ENCODE assay signal across 31 cellular contexts in the genomic region with DNA sequence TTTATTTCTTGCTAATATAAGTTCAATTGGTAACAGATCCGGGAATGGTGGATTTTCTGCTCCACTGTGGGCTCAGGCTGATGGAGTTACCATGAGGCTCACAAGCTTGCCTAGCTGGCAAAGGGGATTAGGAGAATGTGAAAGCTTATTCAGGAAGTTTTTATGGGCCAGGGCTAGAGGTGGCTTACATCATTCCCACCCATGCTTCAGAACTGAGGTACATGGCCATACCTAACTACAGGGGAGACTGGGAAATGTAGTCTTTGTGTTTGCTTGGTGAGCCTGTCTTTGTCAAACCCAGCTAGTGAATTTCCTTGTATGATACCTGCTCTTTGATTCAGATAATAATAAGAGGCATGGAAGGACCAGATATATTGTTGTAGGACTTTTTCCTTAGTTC.
DNase-seq lines count a peak whose midpoint lies in the region; ATAC-seq, FAIRE-seq and TF ChIP-seq lines count a peak whose summit lies in the region.
"Had no signal": no experiment of that assay in that cellular context is flagged by ENCODE, and none has a peak within 500 bp of the region (broad histone marks: within the 10 kb centered on the region; RNA-seq: fewer than 3 reads in every experiment).

No MANE protein-coding gene starts in this region.

- intact Hi-C loops in activated CD4-positive, alpha-beta T cell treated with anti-CD3 and anti-CD28 coated beads, Interleukin-2, amount 10 ng/mL, durations not matched to agents 24 days and 14 days (cut with micrococcal nuclease), result no loop called here

- H4K20me1 ChIP-seq in H1 (replicated peaks in 1 of 2; ENCODE audit: control insufficient read depth in 1 of 2, insufficient read depth in 2 of 2, low read length in 2 of 2), result peaks cover 0 to 1% of the 10 kb centered on the region in 2 experiments
- H4K20me1 ChIP-seq in MM.1S (ENCODE audit: insufficient read depth, low read length), result no peaks in the 10 kb centered on the region

- H4K5ac ChIP-seq in H1 (ENCODE audit: insufficient read length, low read depth, low read length), result no peak overlapping the region

- H3K56ac ChIP-seq in H1 (replicated peaks; ENCODE audit: insufficient read length, low read depth, low read length), result no peak overlapping the region

- no peaks in the 10 kb centered on the region for H3F3A ChIP-seq in MM.1S (ENCODE audit: insufficient read depth, low read length)

- no peak overlapping the region for H2BK20ac ChIP-seq in H1 (ENCODE audit: low read length)

- H2AK5ac ChIP-seq in H1 (ENCODE audit: low read depth, low read length), result no peak overlapping the region

- H3K23ac ChIP-seq in H1 (ENCODE audit: insufficient read length), result no peak overlapping the region

- TF ChIP-seq EP300 in H1 (IDR thresholded peaks at IDR 0.05; ENCODE audit: borderline replicate concordance in 1 of 2, low read depth in 2 of 2, low read length in 2 of 2), result no peak

- POLR2A ChIA-PET in activated CD4-positive, alpha-beta T cell treated with anti-CD3 and anti-CD28 coated beads, Interleukin-2, amount 10 ng/mL, durations not matched to agents 7 days and 5 days (lab: Charles Lee), result no interaction called here
- POLR2A ChIA-PET in CD8-positive, alpha-beta memory T cell (lab: Charles Lee), result no interaction called here
- POLR2A ChIA-PET in WTC11 (lab: Charles Lee) (no interaction called here), H1 (lab: Charles Lee; ENCODE audit: partially characterized antibody) (interaction anchor here (0.7 kb wide), 2 partner anchors 42 to 229 kb away, joined by 3 read pairs; no protein-coding TSS in a partner anchor)

- no peak overlapping the region for H3K4ac ChIP-seq in H1 (replicated peaks; ENCODE audit: insufficient read length, low read depth, low read length)

- H3K27ac Mint-ChIP-seq in activated CD4-positive, alpha-beta T cell treated with anti-CD3 and anti-CD28 coated beads, Interleukin-2, amount 10 ng/mL, durations not matched to agents 24 days and 14 days, result peak overlapping the region; percentile 82
- no peak overlapping the region for H3K27ac Mint-ChIP-seq in activated CD4-positive, alpha-beta T cell treated with anti-CD3 and anti-CD28 coated beads, Interleukin-2, amount 10 ng/mL, durations not matched to agents 7 days and 5 days
- H3K27ac Mint-ChIP-seq in CD8-positive, alpha-beta memory T cell, result peak overlapping the region in 7 of 8 donors; percentile 4 to 87 (median 71)
- H3K27ac Mint-ChIP-seq in WTC11, result no peak overlapping the region
- H3K27ac Mint-ChIP-seq in immature natural killer cell, result peak overlapping the region in 2 of 6 donors; percentile 20 to 60
- H3K27ac Mint-ChIP-seq: memory B cell; stimulated activated naive B cell treated with anti-CD40 and anti-IgM and Interleukin-4, amounts not matched to agents 10 μg/mL and 1 μg/mL and 100 μg/mL, for 72 hours had no signal

- H3K79me1 ChIP-seq in H1 (ENCODE audit: low read depth, low read length), result no peaks in the 10 kb centered on the region

- no peaks in the 10 kb centered on the region for H3K36me3 ChIP-seq in CD8-positive, alpha-beta memory T cell (ENCODE audit: insufficient read depth, low read length)
- peaks cover 0 to 2% (median 0%) of the 10 kb centered on the region in 4 experiments; a peak in 1 of 8 replicates for H3K36me3 ChIP-seq in H1 (ENCODE audit: control insufficient read depth in 2 of 4, insufficient read depth in 4 of 4, low read length in 3 of 4)
- no peaks in the 10 kb centered on the region for H3K36me3 ChIP-seq in MM.1S (replicated peaks; ENCODE audit: insufficient read depth, low read length)
- H3K36me3 ChIP-seq: brain microvascular endothelial cell had no signal

- H3K9me3 ChIP-seq in CD8-positive, alpha-beta memory T cell (ENCODE audit: low read length), result no peaks in the 10 kb centered on the region
- H3K9me3 ChIP-seq in H1 (ENCODE audit: insufficient read depth in 2 of 2, low read depth in 1 of 2, low read length in 1 of 2), result no peaks in the 10 kb centered on the region
- no peaks in the 10 kb centered on the region for H3K9me3 ChIP-seq in MM.1S (replicated peaks; ENCODE audit: insufficient read depth, low read length)
- H3K9me3 ChIP-seq: A549, esophagus muscularis mucosa, HAP-1, left lung, testis had no signal

- H4K8ac ChIP-seq in H1 (ENCODE audit: extremely low read depth, insufficient read depth, low read length), result no peak overlapping the region

- H3K27me3 ChIP-seq in CD8-positive, alpha-beta memory T cell (ENCODE audit: insufficient read depth, low read length, poor library complexity, severe bottlenecking), result no peaks in the 10 kb centered on the region
- no peaks in the 10 kb centered on the region for H3K27me3 ChIP-seq in H1 (replicated peaks in 1 of 4; ENCODE audit: control insufficient read depth in 3 of 4, extremely low read depth in 1 of 4, insufficient read depth in 3 of 4, low read length in 3 of 4)
- H3K27me3 ChIP-seq in MM.1S (replicated peaks; ENCODE audit: insufficient read depth, low read length), result no peaks in the 10 kb centered on the region
- H3K27me3 ChIP-seq: brain microvascular endothelial cell, esophagus muscularis mucosa, left lung, testis had no signal

- H3K4me1 Mint-ChIP-seq in activated CD4-positive, alpha-beta T cell treated with anti-CD3 and anti-CD28 coated beads, Interleukin-2, amount 10 ng/mL, durations not matched to agents 24 days and 14 days, result peaks cover 55% of the 10 kb centered on the region
- H3K4me1 Mint-ChIP-seq in activated CD4-positive, alpha-beta T cell treated with anti-CD3 and anti-CD28 coated beads, Interleukin-2, amount 10 ng/mL, durations not matched to agents 7 days and 5 days, result peaks cover 55% of the 10 kb centered on the region
- H3K4me1 Mint-ChIP-seq in CD8-positive, alpha-beta memory T cell, result peaks cover 47 to 68% (median 62%) of the 10 kb centered on the region in 3 donors
- peaks cover 16% of the 10 kb centered on the region for H3K4me1 Mint-ChIP-seq in WTC11
- H3K4me1 Mint-ChIP-seq in immature natural killer cell, result peaks cover 51 to 59% of the 10 kb centered on the region in 2 donors

- no peak for FAIRE-seq in H1 (lab: Jason Lieb, UNC)
- FAIRE-seq: A549, D721Med, endometrium, GM12891, HepG2 had no signal

- peaks cover 48% of the 10 kb centered on the region for H3K36me3 Mint-ChIP-seq in activated CD4-positive, alpha-beta T cell treated with anti-CD3 and anti-CD28 coated beads, Interleukin-2, amount 10 ng/mL, durations not matched to agents 24 days and 14 days (ENCODE audit: low read depth)
- H3K36me3 Mint-ChIP-seq in activated CD4-positive, alpha-beta T cell treated with anti-CD3 and anti-CD28 coated beads, Interleukin-2, amount 10 ng/mL, durations not matched to agents 7 days and 5 days (ENCODE audit: low read depth), result peaks cover 61% of the 10 kb centered on the region
- peaks cover 8 to 30% (median 23%) of the 10 kb centered on the region in 3 donors for H3K36me3 Mint-ChIP-seq in CD8-positive, alpha-beta memory T cell
- H3K36me3 Mint-ChIP-seq in WTC11 (no peaks in the 10 kb centered on the region), immature natural killer cell (peaks cover 13 to 26% (median 25%) of the 10 kb centered on the region in 3 donors)

- H2BK15ac ChIP-seq in H1 (ENCODE audit: low read length), result no peak overlapping the region

- WGBS in H1 (ENCODE audit: extremely low coverage in 1 of 2, insufficient coverage in 1 of 2, insufficient read length in 1 of 2, insufficient replicate concordance in 2 of 2, low coverage in 1 of 2, low lambda C conversion rate in 2 of 2, missing lambda C conversion rate in 1 of 2), 2 experiments, result 90% methylated on average over 1 of the region's 1 CpG; no CpG with 5 or more reads in 1 of the 2 experiments

- H3K4me3 Mint-ChIP-seq in activated CD4-positive, alpha-beta T cell treated with anti-CD3 and anti-CD28 coated beads, Interleukin-2, amount 10 ng/mL, durations not matched to agents 24 days and 14 days, result no peak overlapping the region
- H3K4me3 Mint-ChIP-seq in activated CD4-positive, alpha-beta T cell treated with anti-CD3 and anti-CD28 coated beads, Interleukin-2, amount 10 ng/mL, durations not matched to agents 7 days and 5 days, result no peak overlapping the region
- H3K4me3 Mint-ChIP-seq in CD8-positive, alpha-beta memory T cell, result peak overlapping the region in 2 of 7 donors; percentile 6 to 46
- H3K4me3 Mint-ChIP-seq in WTC11, result no peak overlapping the region
- H3K4me3 Mint-ChIP-seq in immature natural killer cell, result no peak overlapping the region
- H3K4me3 Mint-ChIP-seq: memory B cell; stimulated activated naive B cell treated with anti-CD40 and anti-IgM and Interleukin-4, amounts not matched to agents 10 μg/mL and 1 μg/mL and 100 μg/mL, for 72 hours had no signal

- DNase-seq in activated CD4-positive, alpha-beta T cell treated with anti-CD3 and anti-CD28 coated beads, Interleukin-2, amount 10 ng/mL, durations not matched to agents 24 days and 14 days, result no peak
- DNase-seq in activated CD4-positive, alpha-beta T cell treated with anti-CD3 and anti-CD28 coated beads, Interleukin-2, amount 10 ng/mL, durations not matched to agents 7 days and 5 days, result no peak
- no peak for DNase-seq in CD8-positive, alpha-beta memory T cell
- DNase-seq in WTC11 (ENCODE audit: low spot score), result no peak
- no peak for DNase-seq in H1 (ENCODE audit: low read depth in 1 of 2, low spot score in 2 of 2)
- no peak for DNase-seq in MM.1S
- DNase-seq in T1000 (lab: John Stamatoyannopoulos, UW), result no peak
- DNase-seq in immature natural killer cell, result no peak
- DNase-seq: activated CD4-positive, alpha-beta T cell treated with anti-CD3 and anti-CD28 coated beads, Interleukin-2, amount 50 U/mL, for 4 hours; activated CD4-positive, CD25-positive, alpha-beta regulatory T cell; amygdala; brain microvascular endothelial cell; foreskin fibroblast; Karpas-422; NCI-H1417; NCI-H2029 treated with DMSO at 0.1 percent for 48 hours; NCI-H526; retina; SHP77; stimulated activated naive B cell treated with anti-CD40 and anti-IgM and Interleukin-4, amounts not matched to agents 10 μg/mL and 1 μg/mL and 100 μg/mL, for 72 hours; testis had no signal

- H3K79me2 ChIP-seq in H1 (ENCODE audit: control insufficient read depth in 1 of 2, insufficient read depth in 2 of 2, low read length in 2 of 2), result no peaks in the 10 kb centered on the region
- H3K79me2 ChIP-seq in MM.1S (ENCODE audit: low read length), result no peaks in the 10 kb centered on the region
- H3K79me2 ChIP-seq: parathyroid adenoma had no signal

- no peak overlapping the region for H2BK120ac ChIP-seq in H1 (replicated peaks; ENCODE audit: low read depth, low read length)

- no peaks in the 10 kb centered on the region for H3K27me3 Mint-ChIP-seq in activated CD4-positive, alpha-beta T cell treated with anti-CD3 and anti-CD28 coated beads, Interleukin-2, amount 10 ng/mL, durations not matched to agents 24 days and 14 days
- H3K27me3 Mint-ChIP-seq in activated CD4-positive, alpha-beta T cell treated with anti-CD3 and anti-CD28 coated beads, Interleukin-2, amount 10 ng/mL, durations not matched to agents 7 days and 5 days, result no peaks in the 10 kb centered on the region
- no peaks in the 10 kb centered on the region for H3K27me3 Mint-ChIP-seq in CD8-positive, alpha-beta memory T cell
- H3K27me3 Mint-ChIP-seq in WTC11 (ENCODE audit: low read depth) (no peaks in the 10 kb centered on the region), immature natural killer cell (ENCODE audit: low read depth in 3 of 3) (peaks cover 1 to 3% (median 2%) of the 10 kb centered on the region in 3 donors)
- H3K27me3 Mint-ChIP-seq: memory B cell; stimulated activated naive B cell treated with anti-CD40 and anti-IgM and Interleukin-4, amounts not matched to agents 10 μg/mL and 1 μg/mL and 100 μg/mL, for 72 hours had no signal

- no peak overlapping the region for H4K91ac ChIP-seq in H1 (replicated peaks; ENCODE audit: insufficient read length, low read length)

- no peaks in the 10 kb centered on the region for H3K9me2 ChIP-seq in MM.1S (replicated peaks; ENCODE audit: insufficient read depth, low read length)

- H3K4me3 ChIP-seq in CD8-positive, alpha-beta memory T cell (ENCODE audit: low read length), result no peak overlapping the region
- no peak overlapping the region for H3K4me3 ChIP-seq in H1 (ENCODE audit: extremely low read depth in 1 of 4, insufficient read depth in 2 of 4, low read depth in 3 of 4, low read length in 4 of 4)
- H3K4me3 ChIP-seq in MM.1S (ENCODE audit: low read length), result no peak overlapping the region
- H3K4me3 ChIP-seq: A549, esophagus muscularis mucosa, HAP-1, left lung, testis had no signal

- H2BK12ac ChIP-seq in H1 (ENCODE audit: low read depth, low read length), result no peak overlapping the region

- no peak overlapping the region for H3K27ac ChIP-seq in CD8-positive, alpha-beta memory T cell (ENCODE audit: low read depth, low read length)
- H3K27ac ChIP-seq in H1 (ENCODE audit: low read depth, low read length) (no peak overlapping the region), MM.1S (ENCODE audit: low read length) (no peak overlapping the region)
- H3K27ac ChIP-seq: A549, brain microvascular endothelial cell, esophagus muscularis mucosa, left lung, parathyroid adenoma, testis had no signal

- TF ChIP-seq CTCF in WTC11 (IDR thresholded peaks at IDR 0.05) (no peak), H1 (IDR thresholded peaks at IDR 0.05; ENCODE audit: control extremely low read depth in 1 of 3, insufficient read depth in 1 of 3, low read depth in 1 of 3, low read length in 3 of 3) (no peak), MM.1S (IDR thresholded peaks at IDR 0.05; ENCODE audit: low read length) (no peak)

- no peak for TF ChIP-seq RAD21 in H1 (IDR thresholded peaks at IDR 0.05 in 1 of 2, conservative IDR thresholded peaks at IDR 0.05 in 1 of 2; ENCODE audit: low read depth in 2 of 2, low read length in 2 of 2)

- no peak overlapping the region for H3K4me2 ChIP-seq in H1 (ENCODE audit: insufficient read depth in 1 of 2, low read depth in 2 of 2, low read length in 2 of 2)
- H3K4me2 ChIP-seq in MM.1S (ENCODE audit: low read depth, low read length), result no peak overlapping the region
- H3K4me2 ChIP-seq: A549 had no signal

- CTCF ChIA-PET in activated CD4-positive, alpha-beta T cell treated with anti-CD3 and anti-CD28 coated beads, Interleukin-2, amount 10 ng/mL, durations not matched to agents 7 days and 5 days (lab: Charles Lee), result no interaction called here
- CTCF ChIA-PET in CD8-positive, alpha-beta memory T cell (lab: Charles Lee), result no interaction called here
- CTCF ChIA-PET in WTC11 (lab: Charles Lee) (interaction anchor here (1.8 kb wide), 1 partner anchor 348 kb away, joined by 4 read pairs; no protein-coding TSS in a partner anchor), H1 (lab: Charles Lee; ENCODE audit: partially characterized antibody) (no interaction called here)

- no peak overlapping the region for H3K14ac ChIP-seq in H1 (ENCODE audit: insufficient read length)

- peaks cover 9% of the 10 kb centered on the region for H3K9me3 Mint-ChIP-seq in activated CD4-positive, alpha-beta T cell treated with anti-CD3 and anti-CD28 coated beads, Interleukin-2, amount 10 ng/mL, durations not matched to agents 24 days and 14 days
- peaks cover 19% of the 10 kb centered on the region for H3K9me3 Mint-ChIP-seq in activated CD4-positive, alpha-beta T cell treated with anti-CD3 and anti-CD28 coated beads, Interleukin-2, amount 10 ng/mL, durations not matched to agents 7 days and 5 days
- H3K9me3 Mint-ChIP-seq in CD8-positive, alpha-beta memory T cell, result no peaks in the 10 kb centered on the region
- H3K9me3 Mint-ChIP-seq in WTC11 (no peaks in the 10 kb centered on the region), immature natural killer cell (no peaks in the 10 kb centered on the region)
- H3K9me3 Mint-ChIP-seq: memory B cell; stimulated activated naive B cell treated with anti-CD40 and anti-IgM and Interleukin-4, amounts not matched to agents 10 μg/mL and 1 μg/mL and 100 μg/mL, for 72 hours had no signal

- H2AFZ ChIP-seq in H1 (ENCODE audit: low read length), result no peak overlapping the region
- H2AFZ ChIP-seq in MM.1S (ENCODE audit: low read length), result no peak overlapping the region
- H2AFZ ChIP-seq: parathyroid adenoma had no signal

- H2BK5ac ChIP-seq in H1 (ENCODE audit: low read depth, low read length), result no peak overlapping the region

- H3K23me2 ChIP-seq in H1 (ENCODE audit: low read depth, low read length), result no peaks in the 10 kb centered on the region

- peak; percentile 67 for ATAC-seq in WTC11
- ATAC-seq: HepG2; stimulated activated naive B cell treated with anti-CD40 and anti-IgM and Interleukin-4, amounts not matched to agents 10 μg/mL and 1 μg/mL and 100 μg/mL, for 72 hours had no signal

- no peak overlapping the region for H3K9ac ChIP-seq in H1 (replicated peaks in 1 of 4; ENCODE audit: extremely low read depth in 1 of 4, low read depth in 3 of 4, low read length in 3 of 4)
- no peak overlapping the region for H3K9ac ChIP-seq in MM.1S (ENCODE audit: low read length)
- H3K9ac ChIP-seq: parathyroid adenoma had no signal

- peak overlapping the region; percentile 51 for H3K18ac ChIP-seq in H1 (ENCODE audit: extremely low read depth, low read length)

- TF ChIP-seq POLR2A in H1 (IDR thresholded peaks at IDR 0.05; ENCODE audit: control extremely low read depth in 1 of 2, low read depth in 2 of 2, low read length in 2 of 2), result no peak

- peaks cover 25% of the 10 kb centered on the region for H3K4me1 ChIP-seq in CD8-positive, alpha-beta memory T cell (ENCODE audit: insufficient read depth, low read length)
- H3K4me1 ChIP-seq in H1 (replicated peaks in 1 of 4; ENCODE audit: control insufficient read depth in 3 of 4, insufficient read depth in 4 of 4, low read length in 3 of 4), result peaks cover 0 to 4% (median 0%) of the 10 kb centered on the region in 4 experiments; a peak in 2 of 7 replicates
- peaks cover 10% of the 10 kb centered on the region for H3K4me1 ChIP-seq in MM.1S (ENCODE audit: low read length)
- H3K4me1 ChIP-seq: A549, esophagus muscularis mucosa, left lung, parathyroid adenoma, testis had no signal

Comparison
In these comparisons a context has a peak if more than half of its experiments do, and no peak if none do; other contexts are left out.
1. H3K27ac Mint-ChIP-seq: peak in activated CD4-positive, alpha-beta T cell treated with anti-CD3 and anti-CD28 coated beads, Interleukin-2, amount 10 ng/mL, durations not matched to agents 24 days and 14 days (single experiment) and CD8-positive, alpha-beta memory T cell (7 of 8); none in activated CD4-positive, alpha-beta T cell treated with anti-CD3 and anti-CD28 coated beads, Interleukin-2, amount 10 ng/mL, durations not matched to agents 7 days and 5 days (single experiment) and WTC11 (single experiment).